In the genomic region with DNA sequence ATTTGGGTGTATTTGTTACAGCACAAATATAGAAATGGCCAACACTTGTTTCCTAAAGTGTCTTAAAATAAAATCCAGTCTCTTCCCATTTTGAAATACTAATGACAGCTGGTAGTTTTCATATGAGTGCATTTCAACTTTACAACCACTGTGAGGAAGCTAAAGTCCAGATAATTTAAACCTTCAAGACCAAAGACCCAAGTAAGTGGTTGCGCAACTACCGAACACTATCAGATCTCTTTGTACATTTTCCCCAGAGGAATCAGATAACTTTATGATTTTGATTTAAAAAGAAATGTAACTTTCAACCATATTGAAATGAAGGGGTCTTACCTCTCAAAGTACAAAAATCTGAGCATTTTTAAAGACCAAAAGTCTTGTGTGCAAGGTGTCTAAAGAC, we compare ENCODE assay signal across 2 cellular contexts.
TF ChIP-seq lines count a peak whose summit lies in the region.

No MANE protein-coding gene starts in this region.

TF ChIP-seq in HCT116, 20 proteins besides CTCF, POLR2A, EP300 and RAD21:
- peak; percentile 42; the same call in 1 of the 2 replicates for TF ChIP-seq CEBPB (IDR thresholded peaks at IDR 0.05; ENCODE audit: low read depth)
- no peak for TF ChIP-seq JUND (IDR thresholded peaks at IDR 0.05)

TF ChIP-seq in H1, 55 proteins besides CTCF, POLR2A, EP300 and RAD21:
- TF ChIP-seq RNF2 (IDR thresholded peaks at IDR 0.05; ENCODE audit: borderline replicate concordance, low read depth, low read length, missing control alignments, poor library complexity, severe bottlenecking), result no peak
- TF ChIP-seq CEBPB (IDR thresholded peaks at IDR 0.05; ENCODE audit: low read depth, low read length), result peak; percentile 87
TF ChIP-seq in H1: peak in this region for 1.
